Comparison of ENCODE assay signal across 24 cellular contexts in the genomic region with DNA sequence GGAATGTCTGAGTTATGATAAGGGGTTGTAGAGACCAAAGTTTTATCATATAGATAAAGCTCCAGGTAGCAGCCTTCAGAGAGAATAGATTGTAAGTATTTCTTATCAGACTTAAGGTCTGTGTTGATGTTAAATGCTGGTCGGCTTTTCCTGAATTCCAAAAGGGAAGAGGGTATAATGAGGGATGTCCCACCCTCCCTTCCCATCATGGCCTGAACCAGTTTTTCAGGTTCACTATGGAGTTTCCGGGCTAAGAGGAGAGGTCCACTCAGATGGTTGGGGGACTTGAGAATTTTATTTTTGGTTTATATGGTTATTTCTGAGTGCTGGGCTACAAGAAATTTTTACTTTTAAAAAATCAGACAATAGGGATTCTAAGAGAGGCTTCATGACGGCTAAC. TPM values are rescaled to one million over a fixed set of nuclear protein-coding genes. Genes with fewer than 3 reads are reported as not detected.
A peak's percentile ranks its signal among the peaks of the same experiment; 100 is the strongest.
DNase-seq lines count a peak whose midpoint lies in the region; ATAC-seq, FAIRE-seq and TF ChIP-seq lines count a peak whose summit lies in the region.
"Had no signal": no experiment of that assay in that cellular context is flagged by ENCODE, and none has a peak within 500 bp of the region (broad histone marks: within the 10 kb centered on the region; RNA-seq: fewer than 3 reads in every experiment).

No MANE protein-coding gene starts in this region.

- no peaks in the 10 kb centered on the region for H3K27me3 Mint-ChIP-seq in activated T-cell treated with anti-CD3 and anti-CD28 coated beads, Interleukin-2, amount 50 U/mL, for 72 hours (ENCODE audit: low read depth)
- H3K27me3 Mint-ChIP-seq in CD4-positive, alpha-beta T cell = no peaks in the 10 kb centered on the region
- H3K27me3 Mint-ChIP-seq in activated T-helper 17 cell treated with anti-CD3 and anti-CD28 coated beads, Interleukin-2, amount 50 U/mL, for 72 hours = no peaks in the 10 kb centered on the region
- no peaks in the 10 kb centered on the region for H3K27me3 Mint-ChIP-seq in naive thymus-derived CD4-positive, alpha-beta T cell

- in situ Hi-C loops in ACHN (cut with HindIII; ENCODE audit: low pct_ligation_motif_present, low pct_unique_long_range_greater_than_20kb, low sequenced_read_pairs) = no loop called here

- ATAC-seq in activated T-cell treated with anti-CD3 and anti-CD28 coated beads, Interleukin-2, amount 50 U/mL, for 72 hours (replicated peaks in 1 of 2) = no peak
- no peak for ATAC-seq in CD4-positive, alpha-beta T cell (ENCODE audit: poor library complexity)
- no peak for ATAC-seq in activated T-helper 17 cell treated with anti-CD3 and anti-CD28 coated beads, Interleukin-2, amount 50 U/mL, for 72 hours (replicated peaks)
- ATAC-seq in naive thymus-derived CD4-positive, alpha-beta T cell = no peak
- ATAC-seq: GM12878, Panc1 had no signal

- 95 to 100% (median 95%) methylated on average over 3 of the region's 3 CpGs for WGBS in spleen, 5 donors

- H3K4me3 ChIP-seq in naive thymus-derived CD4-positive, alpha-beta T cell (ENCODE audit: low read length) = no peak overlapping the region
- H3K4me3 ChIP-seq in spleen (no peak overlapping the region), kidney (ENCODE audit: low read length in 2 of 2) (no peak overlapping the region)
- H3K4me3 ChIP-seq: GM12878, SJSA1 had no signal

- peaks cover 9 to 10% of the 10 kb centered on the region in 2 donors for H3K9me3 Mint-ChIP-seq in activated T-cell treated with anti-CD3 and anti-CD28 coated beads, Interleukin-2, amount 50 U/mL, for 72 hours
- H3K9me3 Mint-ChIP-seq in CD4-positive, alpha-beta T cell = peaks cover 10% of the 10 kb centered on the region
- H3K9me3 Mint-ChIP-seq in activated T-helper 17 cell treated with anti-CD3 and anti-CD28 coated beads, Interleukin-2, amount 50 U/mL, for 72 hours = peaks cover 10% of the 10 kb centered on the region
- H3K9me3 Mint-ChIP-seq in naive thymus-derived CD4-positive, alpha-beta T cell = peaks cover 3 to 24% (median 19%) of the 10 kb centered on the region in 11 donors

- peaks cover 16 to 29% of the 10 kb centered on the region in 2 donors for H3K36me3 Mint-ChIP-seq in activated T-cell treated with anti-CD3 and anti-CD28 coated beads, Interleukin-2, amount 50 U/mL, for 72 hours (ENCODE audit: insufficient read depth in 2 of 2)
- H3K36me3 Mint-ChIP-seq in CD4-positive, alpha-beta T cell (ENCODE audit: low read depth) = peaks cover 80% of the 10 kb centered on the region
- H3K36me3 Mint-ChIP-seq in activated T-helper 17 cell treated with anti-CD3 and anti-CD28 coated beads, Interleukin-2, amount 50 U/mL, for 72 hours (ENCODE audit: low read depth) = peaks cover 52% of the 10 kb centered on the region
- H3K36me3 Mint-ChIP-seq in naive thymus-derived CD4-positive, alpha-beta T cell = peaks cover 10 to 64% (median 42%) of the 10 kb centered on the region in 5 donors

- peak overlapping the region; percentile 10 for H3K27ac Mint-ChIP-seq in activated T-cell treated with anti-CD3 and anti-CD28 coated beads, Interleukin-2, amount 50 U/mL, for 72 hours
- H3K27ac Mint-ChIP-seq in CD4-positive, alpha-beta T cell = peak overlapping the region; percentile 74
- peak overlapping the region; percentile 52 for H3K27ac Mint-ChIP-seq in activated T-helper 17 cell treated with anti-CD3 and anti-CD28 coated beads, Interleukin-2, amount 50 U/mL, for 72 hours
- peak overlapping the region in 6 of 9 donors; percentile 13 to 61 (median 32) for H3K27ac Mint-ChIP-seq in naive thymus-derived CD4-positive, alpha-beta T cell

- H3K27ac ChIP-seq in CD4-positive, alpha-beta T cell (ENCODE audit: low read depth, low read length) = no peak overlapping the region
- no peak overlapping the region for H3K27ac ChIP-seq in naive thymus-derived CD4-positive, alpha-beta T cell (ENCODE audit: low read depth, low read length)
- no peak overlapping the region for H3K27ac ChIP-seq in spleen
- no peak overlapping the region for H3K27ac ChIP-seq in kidney (ENCODE audit: low read depth in 2 of 2, low read length in 2 of 2)
- H3K27ac ChIP-seq: C4-2B, KMS-11, SJSA1 had no signal

- H3K4me3 Mint-ChIP-seq in activated T-cell treated with anti-CD3 and anti-CD28 coated beads, Interleukin-2, amount 50 U/mL, for 72 hours = no peak overlapping the region
- no peak overlapping the region for H3K4me3 Mint-ChIP-seq in CD4-positive, alpha-beta T cell
- H3K4me3 Mint-ChIP-seq in activated T-helper 17 cell treated with anti-CD3 and anti-CD28 coated beads, Interleukin-2, amount 50 U/mL, for 72 hours = no peak overlapping the region
- H3K4me3 Mint-ChIP-seq in naive thymus-derived CD4-positive, alpha-beta T cell = no peak overlapping the region

- intact Hi-C loops in CD4-positive, alpha-beta T cell (cut with DNase I, micrococcal nuclease) = loop anchor here (5.0 kb wide), 2 partner anchors 33 to 43 kb away; no protein-coding TSS in a partner anchor
- intact Hi-C loops in naive thymus-derived CD4-positive, alpha-beta T cell (cut with micrococcal nuclease) = loop anchor here in 1 of 2 donors (1.0 kb wide), 1 partner anchor 8 kb away; no protein-coding TSS in a partner anchor
- intact Hi-C loops in spleen (cut with DNase I; ENCODE audit: low total_unique reads) = no loop called here
- intact Hi-C loops in kidney (cut with DNase I) = no loop called here

- DNase-seq in activated T-cell treated with anti-CD3 and anti-CD28 coated beads, Interleukin-2, amount 50 U/mL, for 72 hours = no peak
- DNase-seq in activated T-cell treated with anti-CD3 and anti-CD28 coated beads for 4 hours (no peak), ACHN (no peak), spleen (no peak), kidney (no peak)
- DNase-seq in CD4-positive, alpha-beta T cell = no peak
- no peak for DNase-seq in naive thymus-derived CD4-positive, alpha-beta T cell
- DNase-seq: 8988T, AML-193, COR-L47, DMS 273 treated with DMSO at 0.1 percent for 48 hours, DMS79 treated with DMSO at 0.1 percent for 48 hours, IMR-90, NCI-H1105, NCI-H146, NCI-H2029, NCI-H524 treated with DMSO at 0.1 percent for 48 hours, NCI-H82 had no signal

- TF ChIP-seq CTCF in CD4-positive, alpha-beta T cell (IDR thresholded peaks at IDR 0.05) = no peak
- no peak for TF ChIP-seq CTCF in spleen (IDR thresholded peaks at IDR 0.05 in 8 of 11, conservative IDR thresholded peaks at IDR 0.05 in 3 of 11)
- no peak for TF ChIP-seq CTCF in kidney (IDR thresholded peaks at IDR 0.05; ENCODE audit: borderline replicate concordance, extremely low read depth, insufficient read depth)

- POLR2A ChIA-PET in CD4-positive, alpha-beta T cell (lab: Charles Lee) = no interaction called here
- POLR2A ChIA-PET in naive thymus-derived CD4-positive, alpha-beta T cell (lab: Charles Lee) = no interaction called here

- H3K27me3 ChIP-seq in CD4-positive, alpha-beta T cell (ENCODE audit: control insufficient read depth, insufficient read depth, low read length) = no peaks in the 10 kb centered on the region
- H3K27me3 ChIP-seq in naive thymus-derived CD4-positive, alpha-beta T cell (ENCODE audit: control insufficient read depth in 2 of 2, insufficient read depth in 2 of 2, low read length in 2 of 2) = no peaks in the 10 kb centered on the region
- H3K27me3 ChIP-seq in spleen (replicated peaks in 1 of 7) = no peaks in the 10 kb centered on the region
- H3K27me3 ChIP-seq: SJSA1 had no signal

- FAIRE-seq in kidney (lab: Jason Lieb, UNC) = no peak
- FAIRE-seq: GM12878 had no signal

- CTCF ChIA-PET in CD4-positive, alpha-beta T cell (lab: Charles Lee) = no interaction called here
- CTCF ChIA-PET in naive thymus-derived CD4-positive, alpha-beta T cell (lab: Charles Lee) = no interaction called here

- H3K36me3 ChIP-seq in naive thymus-derived CD4-positive, alpha-beta T cell (ENCODE audit: control insufficient read depth in 2 of 3, insufficient read depth in 3 of 3, low read length in 3 of 3) = peaks cover 0 to 7% (median 0%) of the 10 kb centered on the region in 3 experiments
- H3K36me3 ChIP-seq in spleen = peaks cover 0 to 48% (median 0%) of the 10 kb centered on the region in 6 donors
- H3K36me3 ChIP-seq in kidney (ENCODE audit: control insufficient read depth in 1 of 2, insufficient read depth in 2 of 2, low read length in 2 of 2) = no peaks in the 10 kb centered on the region

- H3K9me3 ChIP-seq in CD4-positive, alpha-beta T cell (ENCODE audit: control insufficient read depth, low read length) = peaks cover 4% of the 10 kb centered on the region
- no peaks in the 10 kb centered on the region for H3K9me3 ChIP-seq in naive thymus-derived CD4-positive, alpha-beta T cell (ENCODE audit: control insufficient read depth in 2 of 3, low read length in 3 of 3)
- peaks cover 0 to 20% (median 14%) of the 10 kb centered on the region in 8 donors for H3K9me3 ChIP-seq in spleen
- no peaks in the 10 kb centered on the region for H3K9me3 ChIP-seq in kidney (ENCODE audit: control insufficient read depth in 1 of 2, low read length in 2 of 2)
- H3K9me3 ChIP-seq: SJSA1 had no signal

- no peak overlapping the region for H3K9ac ChIP-seq in kidney (ENCODE audit: low read length in 2 of 2)
- H3K9ac ChIP-seq: KMS-11 had no signal

- peaks cover 51% of the 10 kb centered on the region for H3K4me1 Mint-ChIP-seq in activated T-cell treated with anti-CD3 and anti-CD28 coated beads, Interleukin-2, amount 50 U/mL, for 72 hours (ENCODE audit: low read depth)
- H3K4me1 Mint-ChIP-seq in CD4-positive, alpha-beta T cell (ENCODE audit: low read depth) = peaks cover 85% of the 10 kb centered on the region
- H3K4me1 Mint-ChIP-seq in activated T-helper 17 cell treated with anti-CD3 and anti-CD28 coated beads, Interleukin-2, amount 50 U/mL, for 72 hours = peaks cover 59% of the 10 kb centered on the region
- H3K4me1 Mint-ChIP-seq in naive thymus-derived CD4-positive, alpha-beta T cell = peaks cover 35 to 86% (median 75%) of the 10 kb centered on the region in 7 donors

- no peak for TF ChIP-seq POLR2A in spleen (IDR thresholded peaks at IDR 0.05)

- peaks cover 26 to 37% of the 10 kb centered on the region in 2 donors for H3K4me1 ChIP-seq in naive thymus-derived CD4-positive, alpha-beta T cell (ENCODE audit: control insufficient read depth in 2 of 2, insufficient read depth in 2 of 2, low read length in 2 of 2)
- peaks cover 14 to 68% (median 42%) of the 10 kb centered on the region in 6 donors for H3K4me1 ChIP-seq in spleen
- peaks cover 18 to 20% of the 10 kb centered on the region in 2 donors for H3K4me1 ChIP-seq in kidney (ENCODE audit: control insufficient read depth in 1 of 2, insufficient read depth in 1 of 2, low read depth in 1 of 2, low read length in 2 of 2)
- H3K4me1 ChIP-seq: SJSA1 had no signal

RNA-seq across cellular contexts. Expression of a gene that starts 45.2 kb away (rescaled TPM):
- total RNA-seq in activated T-cell treated with anti-CD3 and anti-CD28 coated beads, Interleukin-2, amount 50 U/mL, for 72 hours = 10 to 100 TPM; 37.5 to 40.4 TPM
- total RNA-seq in CD4-positive, alpha-beta T cell = 100 to 1,000 TPM; 113 to 127 TPM
- 10 to 100 TPM; 25.3 to 27.4 TPM for total RNA-seq in activated T-helper 17 cell treated with anti-CD3 and anti-CD28 coated beads, Interleukin-2, amount 50 U/mL, for 72 hours
- 10 to 100 TPM; 38.1 to 92.6 (median 62.4) TPM for total RNA-seq in naive thymus-derived CD4-positive, alpha-beta T cell
- polyA plus RNA-seq in naive thymus-derived CD4-positive, alpha-beta T cell = 10 to 100 TPM; 68.7 to 76.8 TPM
- total RNA-seq in spleen = 10 to 100 TPM; 30.5 to 46.6 (median 35.5) TPM
- 10 to 100 TPM; 11.1 to 14.3 (median 11.7) TPM for polyA plus RNA-seq in spleen
- total RNA-seq in kidney = 28.9 TPM
- 10.0 TPM for polyA plus RNA-seq in kidney (ENCODE audit: insufficient read depth, low read depth, low replicate concordance)

Comparison
In these comparisons a context has a peak if more than half of its experiments do, and no peak if none do; other contexts are left out.
1. H3K27ac Mint-ChIP-seq: peak in every context shown above with its lines; median percentile 74 in CD4-positive, alpha-beta T cell; 52 in activated T-helper 17 cell treated with anti-CD3 and anti-CD28 coated beads, Interleukin-2, amount 50 U/mL, for 72 hours; 32 in naive thymus-derived CD4-positive, alpha-beta T cell; 10 in activated T-cell treated with anti-CD3 and anti-CD28 coated beads, Interleukin-2, amount 50 U/mL, for 72 hours.
2. intact Hi-C loops: an anchor here in CD4-positive, alpha-beta T cell (5.0 kb wide); none called in spleen and kidney.